Comparison of ENCODE assay signal across 14 cellular contexts in genomic region chr5:56610093-56610698, GRCh38.
DNase-seq lines count a peak whose midpoint lies in the region; ATAC-seq lines count a peak whose summit lies in the region.
"Had no signal": no experiment of that assay in that cellular context is flagged by ENCODE, and none has a peak within 500 bp of the region (broad histone marks: within the 10 kb centered on the region; RNA-seq: fewer than 3 reads in every experiment).

No MANE protein-coding gene starts in this region.

- intact Hi-C loops in activated CD4-positive, alpha-beta memory T cell treated with anti-CD3 and anti-CD28 coated beads for 36 hours (cut with micrococcal nuclease), result loop anchor here (1.0 to 10.0 kb wide), 6 partner anchors 21 to 282 kb away; partner anchors contain the start of gene MAP3K1
- intact Hi-C loops in dendritic cell treated with granulocyte-macrophage colony-stimulating factor and Interleukin-4, amounts not matched to agents 40 ng/mL and 50 ng/mL, for 4 days (cut with micrococcal nuclease), result no loop called here

- POLR2A ChIA-PET in activated CD4-positive, alpha-beta memory T cell treated with anti-CD3 and anti-CD28 coated beads for 36 hours (lab: Charles Lee), result interaction anchor here (0.5 kb wide), 1 partner anchor 89 kb away, joined by 3 read pairs; no protein-coding TSS in a partner anchor

- CTCF ChIA-PET in activated CD4-positive, alpha-beta memory T cell treated with anti-CD3 and anti-CD28 coated beads for 36 hours (lab: Charles Lee), result interaction anchor here (0.8 kb wide), 1 partner anchor 11 kb away, joined by 3 read pairs; no protein-coding TSS in a partner anchor

- peak overlapping the region; percentile 8 for H3K4me3 Mint-ChIP-seq in activated CD4-positive, alpha-beta memory T cell treated with anti-CD3 and anti-CD28 coated beads for 36 hours
- H3K4me3 Mint-ChIP-seq in dendritic cell treated with granulocyte-macrophage colony-stimulating factor and Interleukin-4, amounts not matched to agents 40 ng/mL and 50 ng/mL, for 4 days, result no peak overlapping the region
- H3K4me3 Mint-ChIP-seq: type B pancreatic cell had no signal

- H3K27ac Mint-ChIP-seq in activated CD4-positive, alpha-beta memory T cell treated with anti-CD3 and anti-CD28 coated beads for 36 hours, result peak overlapping the region; percentile 85
- peak overlapping the region; percentile 39 for H3K27ac Mint-ChIP-seq in dendritic cell treated with granulocyte-macrophage colony-stimulating factor and Interleukin-4, amounts not matched to agents 40 ng/mL and 50 ng/mL, for 4 days
- H3K27ac Mint-ChIP-seq: type B pancreatic cell had no signal

- H3K9me3 Mint-ChIP-seq in activated CD4-positive, alpha-beta memory T cell treated with anti-CD3 and anti-CD28 coated beads for 36 hours, result peaks cover 14% of the 10 kb centered on the region
- H3K9me3 Mint-ChIP-seq in dendritic cell treated with granulocyte-macrophage colony-stimulating factor and Interleukin-4, amounts not matched to agents 40 ng/mL and 50 ng/mL, for 4 days, result peaks cover 21% of the 10 kb centered on the region

- no peak for ATAC-seq in GM21447 (IDR thresholded peaks at IDR 0.05; ENCODE audit: unreplicated experiment)

- peaks cover 69% of the 10 kb centered on the region for H3K4me1 Mint-ChIP-seq in activated CD4-positive, alpha-beta memory T cell treated with anti-CD3 and anti-CD28 coated beads for 36 hours (ENCODE audit: low read depth)
- H3K4me1 Mint-ChIP-seq in dendritic cell treated with granulocyte-macrophage colony-stimulating factor and Interleukin-4, amounts not matched to agents 40 ng/mL and 50 ng/mL, for 4 days (ENCODE audit: low read depth), result peaks cover 46% of the 10 kb centered on the region

- no peaks in the 10 kb centered on the region for H3K27me3 Mint-ChIP-seq in activated CD4-positive, alpha-beta memory T cell treated with anti-CD3 and anti-CD28 coated beads for 36 hours
- H3K27me3 Mint-ChIP-seq in dendritic cell treated with granulocyte-macrophage colony-stimulating factor and Interleukin-4, amounts not matched to agents 40 ng/mL and 50 ng/mL, for 4 days, result no peaks in the 10 kb centered on the region
- H3K27me3 Mint-ChIP-seq: type B pancreatic cell had no signal

- DNase-seq in NCI-H2107 treated with DMSO at 0.1 percent for 48 hours (lab: John Stamatoyannopoulos, UW; ENCODE audit: unreplicated experiment), result peak; percentile 11
- no peak for DNase-seq in NCI-H2107 (lab: John Stamatoyannopoulos, UW)
- DNase-seq in activated CD4-positive, alpha-beta memory T cell treated with anti-CD3 and anti-CD28 coated beads for 36 hours, result peak; percentile 73
- DNase-seq in stimulated activated CD4-positive, alpha-beta T cell treated with anti-CD3 and anti-CD28 coated beads, Interleukin-4, amount 100 ng/mL, for 24 hours, result peak; percentile 45
- no peak for DNase-seq in NCI-H2227 treated with DMSO at 0.1 percent for 48 hours (lab: John Stamatoyannopoulos, UW)
- no peak for DNase-seq in NCI-H748 (lab: John Stamatoyannopoulos, UW; ENCODE audit: unreplicated experiment)
- DNase-seq: activated CD4-positive, CD25-positive, alpha-beta regulatory T cell; amniotic stem cell; Caco-2; kidney; NCI-H187 had no signal

- H3K36me3 Mint-ChIP-seq in activated CD4-positive, alpha-beta memory T cell treated with anti-CD3 and anti-CD28 coated beads for 36 hours, result peaks cover 15% of the 10 kb centered on the region
- peaks cover 15% of the 10 kb centered on the region for H3K36me3 Mint-ChIP-seq in dendritic cell treated with granulocyte-macrophage colony-stimulating factor and Interleukin-4, amounts not matched to agents 40 ng/mL and 50 ng/mL, for 4 days (ENCODE audit: low read depth)
- H3K36me3 Mint-ChIP-seq: type B pancreatic cell had no signal

Comparison
In these comparisons a context has a peak if more than half of its experiments do, and no peak if none do; other contexts are left out.
1. DNase-seq: peak in NCI-H2107 treated with DMSO at 0.1 percent for 48 hours (single experiment), activated CD4-positive, alpha-beta memory T cell treated with anti-CD3 and anti-CD28 coated beads for 36 hours (single experiment) and stimulated activated CD4-positive, alpha-beta T cell treated with anti-CD3 and anti-CD28 coated beads, Interleukin-4, amount 100 ng/mL, for 24 hours (single experiment); none in NCI-H2107 (single experiment), NCI-H2227 treated with DMSO at 0.1 percent for 48 hours (single experiment) and NCI-H748 (single experiment).